Comparison of ENCODE assay signal across 17 cellular contexts in genomic region chr10:112639291-112639690, GRCh38.
DNase-seq lines count a peak whose midpoint lies in the region; ATAC-seq and TF ChIP-seq lines count a peak whose summit lies in the region.
"Had no signal": no experiment of that assay in that cellular context is flagged by ENCODE, and none has a peak within 500 bp of the region (broad histone marks: within the 10 kb centered on the region; RNA-seq: fewer than 3 reads in every experiment).

No MANE protein-coding gene starts in this region.

- H3K27ac ChIP-seq in GM23338 (ENCODE audit: low read depth) (peak overlapping the region; percentile 41; the same call in 1 of the 2 replicates), RWPE2 (ENCODE audit: poor library complexity, severe bottlenecking) (peak overlapping the region; percentile 12), prostate gland (no peak overlapping the region)
- H3K27ac ChIP-seq: BLaER1 had no signal

- H3K4me1 ChIP-seq in GM23338 (ENCODE audit: insufficient read depth) (peaks cover 5% of the 10 kb centered on the region; the same call in 1 of the 2 replicates), RWPE2 (ENCODE audit: insufficient read depth, poor library complexity, severe bottlenecking) (peaks cover 23% of the 10 kb centered on the region), prostate gland (replicated peaks) (no peaks in the 10 kb centered on the region)

- no peaks in the 10 kb centered on the region for H3K9me3 Mint-ChIP-seq in GM23338
- H3K9me3 Mint-ChIP-seq: CD4-positive, alpha-beta memory T cell had no signal

- no peak overlapping the region for H2AFZ ChIP-seq in GM23338

- no peaks in the 10 kb centered on the region for H3F3A ChIP-seq in GM23338 (replicated peaks; ENCODE audit: low read depth)

- H3K4me2 ChIP-seq in GM23338, result no peak overlapping the region; the same call in 1 of the 2 replicates
- H3K4me2 ChIP-seq: BLaER1 had no signal

- no peaks in the 10 kb centered on the region for H3K9me2 ChIP-seq in GM23338 (ENCODE audit: insufficient read depth)

- no peak for ATAC-seq in GM23338
- ATAC-seq in RWPE2 (ENCODE audit: low read depth), result peak; percentile 90
- no peak for ATAC-seq in left cardiac atrium
- ATAC-seq in GM19452 (IDR thresholded peaks at IDR 0.05; ENCODE audit: unreplicated experiment), result no peak

- H3K27me3 Mint-ChIP-seq in GM23338 (ENCODE audit: insufficient read depth, low read depth, poor library complexity), result peaks cover 4% of the 10 kb centered on the region
- H3K27me3 Mint-ChIP-seq: CD4-positive, alpha-beta memory T cell had no signal

- WGBS in prostate gland, result 96% methylated on average over 1 of the region's 1 CpG

- no peak for TF ChIP-seq POLR2A in prostate gland (IDR thresholded peaks at IDR 0.05)

- H3K9me3 ChIP-seq in RWPE2 (ENCODE audit: severe bottlenecking), result no peaks in the 10 kb centered on the region
- no peaks in the 10 kb centered on the region for H3K9me3 ChIP-seq in prostate gland
- H3K9me3 ChIP-seq: BLaER1, HAP-1 had no signal

- intact Hi-C loops in left cardiac atrium (cut with DNase I), result no loop called here
- intact Hi-C loops in prostate gland (cut with DNase I), result no loop called here

- no peak overlapping the region for H3K4me3 Mint-ChIP-seq in GM23338
- H3K4me3 Mint-ChIP-seq: CD4-positive, alpha-beta memory T cell had no signal

- TF ChIP-seq CTCF in AG10803 (conservative IDR thresholded peaks at IDR 0.05; ENCODE audit: low read length) (no peak), GM23338 (conservative IDR thresholded peaks at IDR 0.05; ENCODE audit: low read depth in 2 of 2) (no peak), RWPE2 (IDR thresholded peaks at IDR 0.05; ENCODE audit: poor library complexity, severe bottlenecking) (no peak), fibroblast of mammary gland (conservative IDR thresholded peaks at IDR 0.05; ENCODE audit: control insufficient read depth, insufficient read depth, low read depth, low read length) (no peak), prostate gland (IDR thresholded peaks at IDR 0.05) (no peak)

- H3K79me2 ChIP-seq in GM23338 (replicated peaks; ENCODE audit: insufficient read depth), result no peaks in the 10 kb centered on the region

- no peaks in the 10 kb centered on the region for H3K27me3 ChIP-seq in GM23338 (ENCODE audit: insufficient read depth)
- H3K27me3 ChIP-seq in RWPE2 (ENCODE audit: insufficient read depth, poor library complexity, severe bottlenecking), result no peaks in the 10 kb centered on the region
- no peaks in the 10 kb centered on the region for H3K27me3 ChIP-seq in prostate gland (replicated peaks; ENCODE audit: insufficient read depth)
- H3K27me3 ChIP-seq: BLaER1 had no signal

- H3K36me3 Mint-ChIP-seq in GM23338 (ENCODE audit: low read depth), result no peaks in the 10 kb centered on the region

- DNase-seq in AG10803 (ENCODE audit: low read depth) (peak; percentile 24), GM23338 (ENCODE audit: low spot score) (no peak), RWPE2 (ENCODE audit: low spot score) (no peak), fibroblast of mammary gland (ENCODE audit: low read depth) (peak; percentile 45), left cardiac atrium (no peak), prostate gland (ENCODE audit: low spot score) (no peak), mucosa of gallbladder (ENCODE audit: low spot score) (no peak)
- DNase-seq: Calu3; CD4-positive, alpha-beta memory T cell; DMS53; NCI-H1105; NCI-H748 treated with DMSO at 0.1 percent for 48 hours; NK-92 treated with Interleukin-12 subunit alpha and Interleukin-12 subunit beta, amount 100 ng/mL, for 24 hours; RPMI8226 had no signal

- H3K4me3 ChIP-seq in AG10803 (ENCODE audit: low read length) (no peak overlapping the region), GM23338 (no peak overlapping the region), RWPE2 (ENCODE audit: severe bottlenecking) (no peak overlapping the region), fibroblast of mammary gland (ENCODE audit: control insufficient read depth, low read depth, low read length) (no peak overlapping the region), prostate gland (no peak overlapping the region)
- H3K4me3 ChIP-seq: BLaER1, HAP-1 had no signal

- peaks cover 18% of the 10 kb centered on the region for H3K4me1 Mint-ChIP-seq in GM23338

- H3K36me3 ChIP-seq in GM23338 (ENCODE audit: insufficient read depth), result no peaks in the 10 kb centered on the region
- no peaks in the 10 kb centered on the region for H3K36me3 ChIP-seq in RWPE2 (ENCODE audit: low read depth)
- H3K36me3 ChIP-seq in prostate gland, result no peaks in the 10 kb centered on the region
- H3K36me3 ChIP-seq: BLaER1, HAP-1 had no signal

- no peaks in the 10 kb centered on the region for H4K20me1 ChIP-seq in GM23338 (replicated peaks; ENCODE audit: insufficient read depth)
- H4K20me1 ChIP-seq: BLaER1 had no signal

- H3K27ac Mint-ChIP-seq in GM23338, result no peak overlapping the region
- H3K27ac Mint-ChIP-seq: CD4-positive, alpha-beta memory T cell had no signal

TF ChIP-seq in GM23338, 12 proteins besides CTCF, POLR2A, EP300 and RAD21 (continues in another document):
- TF ChIP-seq, protein P1, sequence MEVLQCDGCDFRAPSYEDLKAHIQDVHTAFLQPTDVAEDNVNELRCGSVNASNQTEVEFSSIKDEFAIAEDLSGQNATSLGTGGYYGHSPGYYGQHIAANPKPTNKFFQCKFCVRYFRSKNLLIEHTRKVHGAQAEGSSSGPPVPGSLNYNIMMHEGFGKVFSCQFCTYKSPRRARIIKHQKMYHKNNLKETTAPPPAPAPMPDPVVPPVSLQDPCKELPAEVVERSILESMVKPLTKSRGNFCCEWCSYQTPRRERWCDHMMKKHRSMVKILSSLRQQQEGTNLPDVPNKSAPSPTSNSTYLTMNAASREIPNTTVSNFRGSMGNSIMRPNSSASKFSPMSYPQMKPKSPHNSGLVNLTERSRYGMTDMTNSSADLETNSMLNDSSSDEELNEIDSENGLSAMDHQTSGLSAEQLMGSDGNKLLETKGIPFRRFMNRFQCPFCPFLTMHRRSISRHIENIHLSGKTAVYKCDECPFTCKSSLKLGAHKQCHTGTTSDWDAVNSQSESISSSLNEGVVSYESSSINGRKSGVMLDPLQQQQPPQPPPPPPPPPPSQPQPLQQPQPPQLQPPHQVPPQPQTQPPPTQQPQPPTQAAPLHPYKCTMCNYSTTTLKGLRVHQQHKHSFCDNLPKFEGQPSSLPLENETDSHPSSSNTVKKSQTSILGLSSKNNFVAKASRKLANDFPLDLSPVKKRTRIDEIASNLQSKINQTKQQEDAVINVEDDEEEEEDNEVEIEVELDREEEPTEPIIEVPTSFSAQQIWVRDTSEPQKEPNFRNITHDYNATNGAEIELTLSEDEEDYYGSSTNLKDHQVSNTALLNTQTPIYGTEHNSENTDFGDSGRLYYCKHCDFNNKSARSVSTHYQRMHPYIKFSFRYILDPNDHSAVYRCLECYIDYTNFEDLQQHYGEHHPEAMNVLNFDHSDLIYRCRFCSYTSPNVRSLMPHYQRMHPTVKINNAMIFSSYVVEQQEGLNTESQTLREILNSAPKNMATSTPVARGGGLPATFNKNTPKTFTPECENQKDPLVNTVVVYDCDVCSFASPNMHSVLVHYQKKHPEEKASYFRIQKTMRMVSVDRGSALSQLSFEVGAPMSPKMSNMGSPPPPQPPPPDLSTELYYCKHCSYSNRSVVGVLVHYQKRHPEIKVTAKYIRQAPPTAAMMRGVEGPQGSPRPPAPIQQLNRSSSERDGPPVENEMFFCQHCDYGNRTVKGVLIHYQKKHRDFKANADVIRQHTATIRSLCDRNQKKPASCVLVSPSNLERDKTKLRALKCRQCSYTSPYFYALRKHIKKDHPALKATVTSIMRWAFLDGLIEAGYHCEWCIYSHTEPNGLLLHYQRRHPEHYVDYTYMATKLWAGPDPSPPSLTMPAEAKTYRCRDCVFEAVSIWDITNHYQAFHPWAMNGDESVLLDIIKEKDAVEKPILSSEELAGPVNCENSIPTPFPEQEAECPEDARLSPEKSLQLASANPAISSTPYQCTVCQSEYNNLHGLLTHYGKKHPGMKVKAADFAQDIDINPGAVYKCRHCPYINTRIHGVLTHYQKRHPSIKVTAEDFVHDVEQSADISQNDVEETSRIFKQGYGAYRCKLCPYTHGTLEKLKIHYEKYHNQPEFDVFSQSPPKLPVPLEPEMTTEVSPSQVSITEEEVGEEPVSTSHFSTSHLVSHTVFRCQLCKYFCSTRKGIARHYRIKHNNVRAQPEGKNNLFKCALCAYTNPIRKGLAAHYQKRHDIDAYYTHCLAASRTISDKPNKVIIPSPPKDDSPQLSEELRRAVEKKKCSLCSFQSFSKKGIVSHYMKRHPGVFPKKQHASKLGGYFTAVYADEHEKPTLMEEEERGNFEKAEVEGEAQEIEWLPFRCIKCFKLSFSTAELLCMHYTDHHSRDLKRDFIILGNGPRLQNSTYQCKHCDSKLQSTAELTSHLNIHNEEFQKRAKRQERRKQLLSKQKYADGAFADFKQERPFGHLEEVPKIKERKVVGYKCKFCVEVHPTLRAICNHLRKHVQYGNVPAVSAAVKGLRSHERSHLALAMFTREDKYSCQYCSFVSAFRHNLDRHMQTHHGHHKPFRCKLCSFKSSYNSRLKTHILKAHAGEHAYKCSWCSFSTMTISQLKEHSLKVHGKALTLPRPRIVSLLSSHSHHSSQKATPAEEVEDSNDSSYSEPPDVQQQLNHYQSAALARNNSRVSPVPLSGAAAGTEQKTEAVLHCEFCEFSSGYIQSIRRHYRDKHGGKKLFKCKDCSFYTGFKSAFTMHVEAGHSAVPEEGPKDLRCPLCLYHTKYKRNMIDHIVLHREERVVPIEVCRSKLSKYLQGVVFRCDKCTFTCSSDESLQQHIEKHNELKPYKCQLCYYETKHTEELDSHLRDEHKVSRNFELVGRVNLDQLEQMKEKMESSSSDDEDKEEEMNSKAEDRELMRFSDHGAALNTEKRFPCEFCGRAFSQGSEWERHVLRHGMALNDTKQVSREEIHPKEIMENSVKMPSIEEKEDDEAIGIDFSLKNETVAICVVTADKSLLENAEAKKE (CRISPR knock-in tag; IDR thresholded peaks at IDR 0.05), result no peak
- TF ChIP-seq STAT1 (IDR thresholded peaks at IDR 0.05; ENCODE audit: unreplicated experiment) (no peak), ZNF114 (CRISPR knock-in tag; IDR thresholded peaks at IDR 0.05) (no peak), EZH2phosphoT487 (IDR thresholded peaks at IDR 0.05; ENCODE audit: unreplicated experiment) (no peak), POLR2AphosphoS5 (IDR thresholded peaks at IDR 0.05; ENCODE audit: low read depth) (no peak), CREB1 (CRISPR knock-in tag; IDR thresholded peaks at IDR 0.05; ENCODE audit: low read depth) (no peak)

Comparison
In these comparisons a context has a peak if more than half of its experiments do, and no peak if none do; other contexts are left out.
1. DNase-seq: peak in AG10803 (single experiment) and fibroblast of mammary gland (single experiment); none in GM23338 (single experiment), RWPE2 (single experiment), left cardiac atrium (single experiment), prostate gland (single experiment) and mucosa of gallbladder (single experiment).
2. H3K27ac ChIP-seq: peak in GM23338 (single experiment) and RWPE2 (single experiment); none in prostate gland (0 of 2).